Comparison of ENCODE assay signal across 18 cellular contexts in the genomic region with DNA sequence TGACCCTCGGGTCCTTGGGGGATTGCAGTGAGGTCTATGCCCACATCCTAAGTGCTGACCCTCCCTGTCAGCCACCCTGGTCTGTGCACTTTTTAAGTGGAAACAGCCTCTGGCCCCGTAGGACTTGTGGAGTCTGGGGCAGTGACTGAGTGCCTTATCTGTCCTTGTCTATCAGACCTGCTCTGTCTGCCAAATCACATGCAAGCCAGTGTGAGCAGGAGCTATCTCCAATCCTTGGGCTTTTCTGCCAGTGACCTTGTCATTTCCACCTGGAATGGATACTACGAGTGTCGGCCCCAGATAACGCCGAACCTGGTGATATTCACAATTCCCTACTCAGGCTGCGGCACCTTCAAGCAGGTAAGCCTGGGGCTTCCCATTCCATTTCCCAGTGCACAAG.
DNase-seq lines count a peak whose midpoint lies in the region; FAIRE-seq and TF ChIP-seq lines count a peak whose summit lies in the region.
"Had no signal": no experiment of that assay in that cellular context is flagged by ENCODE, and none has a peak within 500 bp of the region (broad histone marks: within the 10 kb centered on the region; RNA-seq: fewer than 3 reads in every experiment).

No MANE protein-coding gene starts in this region.

- no peaks in the 10 kb centered on the region for H3K9me2 ChIP-seq in hepatocyte (replicated peaks; ENCODE audit: insufficient read depth)

- WGBS in mesendoderm (ENCODE audit: extremely low coverage, insufficient coverage, low lambda C conversion rate), result no CpG with 5 or more reads among the region's 7 CpGs
- 60 to 66% (median 64%) methylated on average over 7 of the region's 7 CpGs for WGBS in small intestine, 3 donors
- 77% methylated on average over 7 of the region's 7 CpGs for WGBS in hepatocyte (ENCODE audit: low lambda C conversion rate, missing lambda C conversion rate)

- FAIRE-seq in small intestine (lab: Jason Lieb, UNC), result no peak
- FAIRE-seq in GM19239 (lab: Jason Lieb, UNC), result no peak
- FAIRE-seq: D721Med, HTR-8/SVneo, RCC 7860 had no signal

- H3K4me1 ChIP-seq in cardiac muscle cell (ENCODE audit: low read depth) (peaks cover 21% of the 10 kb centered on the region), right atrium auricular region (peaks cover 0 to 26% of the 10 kb centered on the region in 2 donors), mesendoderm (ENCODE audit: control insufficient read depth, low read depth, low read length) (no peaks in the 10 kb centered on the region), small intestine (ENCODE audit: control insufficient read depth in 2 of 2, insufficient read depth in 1 of 2, low read depth in 1 of 2, low read length in 1 of 2) (no peaks in the 10 kb centered on the region), hepatocyte (ENCODE audit: insufficient read depth) (no peaks in the 10 kb centered on the region)

- no peak overlapping the region for H2AFZ ChIP-seq in hepatocyte

- H2AK5ac ChIP-seq in mesendoderm (ENCODE audit: low read length), result no peak overlapping the region

- H3K9me3 ChIP-seq in cardiac muscle cell (ENCODE audit: low read depth) (no peaks in the 10 kb centered on the region), right atrium auricular region (no peaks in the 10 kb centered on the region), small intestine (ENCODE audit: control insufficient read depth, low read depth) (no peaks in the 10 kb centered on the region), hepatocyte (ENCODE audit: low read depth) (no peaks in the 10 kb centered on the region)

- H3K4me2 ChIP-seq in mesendoderm (ENCODE audit: low read length), result no peak overlapping the region
- H3K4me2 ChIP-seq in hepatocyte, result no peak overlapping the region

- H4K20me1 ChIP-seq in hepatocyte (ENCODE audit: insufficient read depth, poor library complexity, severe bottlenecking), result no peaks in the 10 kb centered on the region

- no peak overlapping the region for H2BK15ac ChIP-seq in mesendoderm (replicated peaks; ENCODE audit: low read depth)

- no peak overlapping the region for H3K4ac ChIP-seq in mesendoderm (ENCODE audit: low read depth, low read length)

- H3K18ac ChIP-seq in mesendoderm (ENCODE audit: low read length), result no peak overlapping the region

- peak overlapping the region; percentile 67 for H3K27ac ChIP-seq in cardiac muscle cell
- no peak overlapping the region for H3K27ac ChIP-seq in right atrium auricular region
- H3K27ac ChIP-seq in mesendoderm (ENCODE audit: low read depth, low read length), result no peak overlapping the region
- H3K27ac ChIP-seq in small intestine (ENCODE audit: low read depth in 1 of 2, low read length in 1 of 2), result no peak overlapping the region
- H3K27ac ChIP-seq in hepatocyte, result no peak overlapping the region

- H3K56ac ChIP-seq in mesendoderm (ENCODE audit: low read length), result no peak overlapping the region

- no peaks in the 10 kb centered on the region for H3K27me3 ChIP-seq in cardiac muscle cell
- H3K27me3 ChIP-seq in right atrium auricular region, result no peaks in the 10 kb centered on the region
- no peaks in the 10 kb centered on the region for H3K27me3 ChIP-seq in mesendoderm (ENCODE audit: insufficient read depth, low read length, poor library complexity)
- no peaks in the 10 kb centered on the region for H3K27me3 ChIP-seq in small intestine (ENCODE audit: control insufficient read depth in 2 of 2, insufficient read depth in 2 of 2, low read length in 2 of 2)
- H3K27me3 ChIP-seq in hepatocyte, result no peaks in the 10 kb centered on the region

- TF ChIP-seq CTCF in cardiac muscle cell (IDR thresholded peaks at IDR 0.05; ENCODE audit: low read depth, low read length) (no peak), right atrium auricular region (IDR thresholded peaks at IDR 0.05) (no peak), hepatocyte (IDR thresholded peaks at IDR 0.05; ENCODE audit: poor library complexity) (no peak)

- no peak overlapping the region for H3K23ac ChIP-seq in mesendoderm (ENCODE audit: low read length)

- DNase-seq in cardiac muscle cell (ENCODE audit: low read depth in 1 of 2, low spot score in 1 of 2), result peak in 1 of 2 donors; percentile 53
- no peak for DNase-seq in right atrium auricular region (ENCODE audit: low spot score)
- peak; percentile 32 for DNase-seq in mesendoderm
- peak; percentile 24 for DNase-seq in small intestine
- no peak for DNase-seq in hepatocyte (ENCODE audit: low spot score)
- no peak for DNase-seq in NCI-H1417 (lab: John Stamatoyannopoulos, UW)
- DNase-seq in GM19239 (ENCODE audit: insufficient read length, low spot score), result no peak
- DNase-seq: C1 segment of cervical spinal cord; CD8-positive, alpha-beta memory T cell; DMS79; GOT3; IMR-90; NCI-H1436 treated with DMSO at 0.1 percent for 48 hours; NCI-H2171; NCI-H526 treated with DMSO at 0.1 percent for 48 hours had no signal

- H3K36me3 ChIP-seq in cardiac muscle cell (no peaks in the 10 kb centered on the region), right atrium auricular region (no peaks in the 10 kb centered on the region), mesendoderm (ENCODE audit: control insufficient read depth, insufficient read depth, low read length) (no peaks in the 10 kb centered on the region), small intestine (ENCODE audit: control insufficient read depth in 2 of 2, insufficient read depth in 2 of 2, low read length in 2 of 2) (peaks cover 0 to 5% of the 10 kb centered on the region in 2 donors), hepatocyte (replicated peaks; ENCODE audit: insufficient read depth, low read depth) (no peaks in the 10 kb centered on the region)

- H2BK120ac ChIP-seq in mesendoderm (ENCODE audit: low read depth, low read length), result no peak overlapping the region

- no peaks in the 10 kb centered on the region for H3K79me1 ChIP-seq in mesendoderm (ENCODE audit: low read length)

- H2BK5ac ChIP-seq in mesendoderm (ENCODE audit: low read length), result no peak overlapping the region

- no peak overlapping the region for H4K5ac ChIP-seq in mesendoderm (ENCODE audit: low read length)

- no peak overlapping the region for H3K9ac ChIP-seq in mesendoderm (ENCODE audit: low read length)

- no peak overlapping the region for H4K8ac ChIP-seq in mesendoderm (ENCODE audit: low read depth, low read length)

- H3K79me2 ChIP-seq in mesendoderm (ENCODE audit: control insufficient read depth, insufficient read depth, low read length) (no peaks in the 10 kb centered on the region), hepatocyte (no peaks in the 10 kb centered on the region)

- no peak overlapping the region for H3K4me3 ChIP-seq in cardiac muscle cell
- no peak overlapping the region for H3K4me3 ChIP-seq in right atrium auricular region
- H3K4me3 ChIP-seq in mesendoderm (ENCODE audit: low read length), result no peak overlapping the region
- H3K4me3 ChIP-seq in small intestine (ENCODE audit: low read depth in 1 of 2, low read length in 2 of 2), result no peak overlapping the region
- no peak overlapping the region for H3K4me3 ChIP-seq in hepatocyte

Comparison
In these comparisons a context has a peak if more than half of its experiments do, and no peak if none do; other contexts are left out.
1. DNase-seq: peak in mesendoderm (single experiment) and small intestine (single experiment); none in right atrium auricular region (single experiment), hepatocyte (single experiment), NCI-H1417 (0 of 3) and GM19239 (single experiment).